9 cellular contexts compared by ENCODE assay signal in genomic region chr3:149009732-149010131, GRCh38. TPM values are rescaled to one million over a fixed set of nuclear protein-coding genes. Genes with fewer than 3 reads are reported as not detected.
DNase-seq lines count a peak whose midpoint lies in the region; ATAC-seq and TF ChIP-seq lines count a peak whose summit lies in the region.
"Had no signal": no experiment of that assay in that cellular context is flagged by ENCODE, and none has a peak within 500 bp of the region (broad histone marks: within the 10 kb centered on the region; RNA-seq: fewer than 3 reads in every experiment).

No MANE protein-coding gene starts in this region.

- peak overlapping the region in 1 of 4 donors; percentile 36 for H3K27ac ChIP-seq in transverse colon
- peak overlapping the region in 1 of 2 donors; percentile 30 for H3K27ac ChIP-seq in aorta (ENCODE audit: low read depth in 1 of 2, low read length in 2 of 2)

- 86 to 89% methylated on average over 1 to 2 of the region's 2 CpGs for WGBS in transverse colon (ENCODE audit: low coverage in 1 of 2), 2 donors
- WGBS in aorta, 2 donors: 85 to 93% methylated on average over 2 of the region's 2 CpGs

- no peaks in the 10 kb centered on the region for H3K9me3 Mint-ChIP-seq in activated naive CD8-positive, alpha-beta T cell treated with anti-CD3 and anti-CD28 coated beads for 36 hours
- H3K9me3 Mint-ChIP-seq: IgD-negative memory B cell had no signal

- peak; percentile 20 for ATAC-seq in left ventricle myocardium superior
- no peak for ATAC-seq in Right ventricle myocardium superior (ENCODE audit: poor library complexity)
- peak; percentile 77 for ATAC-seq in HG03196 (IDR thresholded peaks at IDR 0.05; ENCODE audit: unreplicated experiment)
- no peak for ATAC-seq in aorta (ENCODE audit: low FRiP score)
- no peak for ATAC-seq in GM21360 (IDR thresholded peaks at IDR 0.05; ENCODE audit: unreplicated experiment)

- H3K27ac Mint-ChIP-seq in activated naive CD8-positive, alpha-beta T cell treated with anti-CD3 and anti-CD28 coated beads for 36 hours: no peak overlapping the region

- H3K4me1 ChIP-seq in transverse colon (peaks cover 0 to 2% (median under 1%) of the 10 kb centered on the region in 4 donors), aorta (ENCODE audit: control insufficient read depth in 1 of 2, insufficient read depth in 2 of 2, low read length in 2 of 2) (no peaks in the 10 kb centered on the region)

- H3K27me3 ChIP-seq in transverse colon (no peaks in the 10 kb centered on the region), aorta (ENCODE audit: control insufficient read depth in 1 of 2, insufficient read depth in 2 of 2, low read length in 1 of 2) (no peaks in the 10 kb centered on the region)

- H3K36me3 ChIP-seq in transverse colon (peaks cover 0 to 26% (median 7%) of the 10 kb centered on the region in 4 donors), aorta (ENCODE audit: control insufficient read depth in 1 of 2, insufficient read depth in 2 of 2, low read length in 1 of 2) (peaks cover 2 to 5% of the 10 kb centered on the region in 2 donors)

- peaks cover 33% of the 10 kb centered on the region for H3K36me3 Mint-ChIP-seq in activated naive CD8-positive, alpha-beta T cell treated with anti-CD3 and anti-CD28 coated beads for 36 hours

- H3K27me3 Mint-ChIP-seq in activated naive CD8-positive, alpha-beta T cell treated with anti-CD3 and anti-CD28 coated beads for 36 hours: no peaks in the 10 kb centered on the region
- H3K27me3 Mint-ChIP-seq: IgD-negative memory B cell had no signal

- H3K9me3 ChIP-seq in transverse colon: no peaks in the 10 kb centered on the region
- H3K9me3 ChIP-seq in aorta (ENCODE audit: control insufficient read depth, low read length): no peaks in the 10 kb centered on the region

- in situ Hi-C loops in transverse colon (cut with MboI; ENCODE audit: low pct_ligation_motif_present in 1 of 4, low pct_unique_long_range_greater_than_20kb in 1 of 4, low sequenced_read_pairs in 3 of 4): no loop called here

- intact Hi-C loops in left ventricle myocardium superior (cut with micrococcal nuclease) (no loop called here), Right ventricle myocardium superior (cut with DNase I) (no loop called here), transverse colon (cut with DNase I; ENCODE audit: low total_unique reads) (no loop called here), aorta (cut with DNase I) (loop anchor here in 1 of 2 donors (10.0 kb wide), 1 partner anchor 55 kb away; no protein-coding TSS in a partner anchor)

- no peak for TF ChIP-seq EP300 in transverse colon (IDR thresholded peaks at IDR 0.05; ENCODE audit: low read depth)

- no peak for TF ChIP-seq CTCF in transverse colon (IDR thresholded peaks at IDR 0.05)

- TF ChIP-seq POLR2A in transverse colon (IDR thresholded peaks at IDR 0.05): no peak

- H3K4me3 ChIP-seq in transverse colon (no peak overlapping the region), aorta (ENCODE audit: low read length in 2 of 2) (no peak overlapping the region)

- peaks cover 7% of the 10 kb centered on the region for H3K4me1 Mint-ChIP-seq in activated naive CD8-positive, alpha-beta T cell treated with anti-CD3 and anti-CD28 coated beads for 36 hours

- H3K4me3 Mint-ChIP-seq in activated naive CD8-positive, alpha-beta T cell treated with anti-CD3 and anti-CD28 coated beads for 36 hours: no peak overlapping the region
- H3K4me3 Mint-ChIP-seq: IgD-negative memory B cell had no signal

- no peak for DNase-seq in left ventricle myocardium superior
- DNase-seq in Right ventricle myocardium superior: no peak
- DNase-seq in activated naive CD8-positive, alpha-beta T cell treated with anti-CD3 and anti-CD28 coated beads for 36 hours: peak; percentile 12
- DNase-seq in transverse colon: peak; percentile 30
- no peak for DNase-seq in aorta
- DNase-seq in SHP77 (lab: John Stamatoyannopoulos, UW): no peak

RNA-seq across cellular contexts. Expression of gene GYG1, which starts 18.4 kb away (rescaled TPM):
- 179 TPM for total RNA-seq in left ventricle myocardium superior
- total RNA-seq in Right ventricle myocardium superior: 171 TPM
- total RNA-seq in activated naive CD8-positive, alpha-beta T cell treated with anti-CD3 and anti-CD28 coated beads for 36 hours: 10 to 100 TPM; 20.2 to 20.6 TPM
- total RNA-seq in transverse colon: 10 to 100 TPM; 19.8 to 89.8 (median 35.3) TPM
- total RNA-seq in aorta: 10 to 100 TPM; 67.3 to 91.7 TPM
- polyA plus RNA-seq in aorta: 100 to 1,000 TPM in 1 of 2 donors, 10 to 100 TPM in 1; 73.6 to 101 TPM

Comparison
In these comparisons a context has a peak if more than half of its experiments do, and no peak if none do; other contexts are left out.
1. ATAC-seq: peak in left ventricle myocardium superior (single experiment) and HG03196 (single experiment); none in Right ventricle myocardium superior (single experiment), aorta (single experiment) and GM21360 (single experiment).
2. DNase-seq: peak in activated naive CD8-positive, alpha-beta T cell treated with anti-CD3 and anti-CD28 coated beads for 36 hours (single experiment) and transverse colon (single experiment); none in left ventricle myocardium superior (single experiment), Right ventricle myocardium superior (single experiment), aorta (0 of 2) and SHP77 (0 of 2).